29 cellular contexts compared by ENCODE assay signal in genomic region chr2:66849128-66849527, GRCh38.
DNase-seq lines count a peak whose midpoint lies in the region; ATAC-seq and TF ChIP-seq lines count a peak whose summit lies in the region.
"Had no signal": no experiment of that assay in that cellular context is flagged by ENCODE, and none has a peak within 500 bp of the region (broad histone marks: within the 10 kb centered on the region; RNA-seq: fewer than 3 reads in every experiment).

No MANE protein-coding gene starts in this region.

- no peak for TF ChIP-seq CTCF in heart left ventricle (IDR thresholded peaks at IDR 0.05)
- TF ChIP-seq CTCF in osteoblast (IDR thresholded peaks at IDR 0.05; ENCODE audit: extremely low read depth, low read depth, low read length) = no peak
- no peak for TF ChIP-seq CTCF in right lobe of liver (IDR thresholded peaks at IDR 0.05)
- TF ChIP-seq CTCF in mesothelial cell of epicardium (IDR thresholded peaks at IDR 0.05; ENCODE audit: unreplicated experiment) = no peak
- TF ChIP-seq CTCF in colonic mucosa (IDR thresholded peaks at IDR 0.05) = no peak

- H3K4me1 Mint-ChIP-seq in mesothelial cell of epicardium = peaks cover 39% of the 10 kb centered on the region
- H3K4me1 Mint-ChIP-seq: B cell; naive thymus-derived CD4-positive, alpha-beta T cell had no signal

- H3K9ac ChIP-seq in colonic mucosa (ENCODE audit: low read depth in 2 of 2, low read length in 2 of 2) = no peak overlapping the region

- H3K9me3 Mint-ChIP-seq in mesothelial cell of epicardium = no peaks in the 10 kb centered on the region
- H3K9me3 Mint-ChIP-seq: activated T-helper 1 cell treated with anti-CD3 and anti-CD28 coated beads, Interleukin-12 subunit alpha, Interleukin-12 subunit beta, Interleukin-2, Interleukin-4 antibody, amounts not matched to agents 30 ng/mL and 10 ng/mL and 1 ng/mL, durations not matched to agents 14 hours and 24 hours and 36 hours; CD8-positive, alpha-beta T cell; H9 had no signal

- TF ChIP-seq POLR2A in heart left ventricle (IDR thresholded peaks at IDR 0.05) = no peak
- no peak for TF ChIP-seq POLR2A in right lobe of liver (IDR thresholded peaks at IDR 0.05)

- H3K9me3 ChIP-seq in heart left ventricle (no peaks in the 10 kb centered on the region), osteoblast (ENCODE audit: low read depth, low read length) (no peaks in the 10 kb centered on the region), right lobe of liver (no peaks in the 10 kb centered on the region), colonic mucosa (no peaks in the 10 kb centered on the region)
- H3K9me3 ChIP-seq: A549, psoas muscle, suprapubic skin had no signal

- no peaks in the 10 kb centered on the region for H3K27me3 Mint-ChIP-seq in mesothelial cell of epicardium (ENCODE audit: low read depth)
- H3K27me3 Mint-ChIP-seq: activated CD8-positive, alpha-beta T cell treated with anti-CD3 and anti-CD28 coated beads for 36 hours; B cell had no signal

- H3K27me3 ChIP-seq in heart left ventricle (no peaks in the 10 kb centered on the region), osteoblast (ENCODE audit: insufficient read depth, low read length) (no peaks in the 10 kb centered on the region), right lobe of liver (no peaks in the 10 kb centered on the region), colonic mucosa (no peaks in the 10 kb centered on the region)
- H3K27me3 ChIP-seq: brain microvascular endothelial cell, suprapubic skin had no signal

- peak; percentile 87 to 94 (median 91) for ATAC-seq in heart left ventricle
- ATAC-seq in right lobe of liver = no peak
- ATAC-seq: A549; activated CD8-positive, alpha-beta T cell treated with anti-CD3 and anti-CD28 coated beads for 36 hours; CD8-positive, alpha-beta T cell; K562; naive thymus-derived CD4-positive, alpha-beta T cell had no signal

- H2AFZ ChIP-seq in osteoblast (ENCODE audit: low read length) = no peak overlapping the region

- H3K27ac Mint-ChIP-seq in mesothelial cell of epicardium = no peak overlapping the region
- H3K27ac Mint-ChIP-seq: activated CD8-positive, alpha-beta T cell treated with anti-CD3 and anti-CD28 coated beads for 36 hours; activated naive CD4-positive, alpha-beta T cell treated with anti-CD3 and anti-CD28 coated beads for 36 hours; activated T-helper 1 cell treated with anti-CD3 and anti-CD28 coated beads, Interleukin-12 subunit alpha, Interleukin-12 subunit beta, Interleukin-2, Interleukin-4 antibody, amounts not matched to agents 30 ng/mL and 10 ng/mL and 1 ng/mL, durations not matched to agents 14 hours and 24 hours and 36 hours; B cell; CD8-positive, alpha-beta T cell; H9; T-helper 2 cell treated with Interferon-gamma antibody and Interleukin-4, amounts not matched to agents 5 μg/mL and 100 μg/mL, for 36 hours had no signal

- H3K27ac ChIP-seq in heart left ventricle = peak overlapping the region in 1 of 12 donors; percentile 87
- no peak overlapping the region for H3K27ac ChIP-seq in osteoblast (ENCODE audit: low read depth, low read length)
- no peak overlapping the region for H3K27ac ChIP-seq in right lobe of liver
- no peak overlapping the region for H3K27ac ChIP-seq in colonic mucosa
- H3K27ac ChIP-seq: A549, brain microvascular endothelial cell, psoas muscle, skin epidermis, suprapubic skin had no signal

- no peak overlapping the region for H3K4me2 ChIP-seq in osteoblast (ENCODE audit: insufficient read depth, low read length)
- H3K4me2 ChIP-seq: A549 had no signal

- H3K79me2 ChIP-seq in osteoblast (ENCODE audit: insufficient read depth, low read length) = no peaks in the 10 kb centered on the region

- H4K20me1 ChIP-seq in osteoblast (ENCODE audit: insufficient read depth, low read length) = no peaks in the 10 kb centered on the region

- H3K4me1 ChIP-seq in heart left ventricle (no peaks in the 10 kb centered on the region), osteoblast (ENCODE audit: insufficient read depth, low read length) (peaks cover 19% of the 10 kb centered on the region), right lobe of liver (peaks cover 0 to 4% (median 0%) of the 10 kb centered on the region in 4 donors), colonic mucosa (no peaks in the 10 kb centered on the region)
- H3K4me1 ChIP-seq: A549, psoas muscle, suprapubic skin had no signal

- WGBS in heart left ventricle, 4 donors = 47 to 63% (median 56%) methylated on average over 2 to 3 of the region's 3 CpGs
- WGBS in right lobe of liver (ENCODE audit: insufficient coverage, low coverage, low lambda C conversion rate, missing lambda C conversion rate) = 57% methylated on average over 1 of the region's 3 CpGs

- H3K4me3 ChIP-seq in heart left ventricle (no peak overlapping the region), osteoblast (ENCODE audit: insufficient read depth, low read length) (no peak overlapping the region), right lobe of liver (no peak overlapping the region), colonic mucosa (no peak overlapping the region)
- H3K4me3 ChIP-seq: A549, K562, psoas muscle, skin epidermis, suprapubic skin had no signal

- no peaks in the 10 kb centered on the region for H3K36me3 Mint-ChIP-seq in mesothelial cell of epicardium
- H3K36me3 Mint-ChIP-seq: CD8-positive, alpha-beta T cell; naive thymus-derived CD4-positive, alpha-beta T cell had no signal

- H3K36me3 ChIP-seq in heart left ventricle = no peaks in the 10 kb centered on the region
- no peaks in the 10 kb centered on the region for H3K36me3 ChIP-seq in osteoblast (ENCODE audit: insufficient read depth, low read length)
- H3K36me3 ChIP-seq in right lobe of liver = no peaks in the 10 kb centered on the region
- no peaks in the 10 kb centered on the region for H3K36me3 ChIP-seq in colonic mucosa
- H3K36me3 ChIP-seq: brain microvascular endothelial cell, suprapubic skin had no signal

- intact Hi-C loops in heart left ventricle (cut with DNase I) (no loop called here), right lobe of liver (cut with DNase I) (no loop called here), colonic mucosa (cut with DNase I) (no loop called here)

- no peak overlapping the region for H3K4me3 Mint-ChIP-seq in mesothelial cell of epicardium
- H3K4me3 Mint-ChIP-seq: activated CD8-positive, alpha-beta T cell treated with anti-CD3 and anti-CD28 coated beads for 36 hours; activated naive CD4-positive, alpha-beta T cell treated with anti-CD3 and anti-CD28 coated beads for 36 hours; activated T-helper 1 cell treated with anti-CD3 and anti-CD28 coated beads, Interleukin-12 subunit alpha, Interleukin-12 subunit beta, Interleukin-2, Interleukin-4 antibody, amounts not matched to agents 30 ng/mL and 10 ng/mL and 1 ng/mL, durations not matched to agents 14 hours and 24 hours and 36 hours; B cell; CD8-positive, alpha-beta T cell; H9; naive thymus-derived CD4-positive, alpha-beta T cell; T-helper 2 cell treated with Interferon-gamma antibody and Interleukin-4, amounts not matched to agents 5 μg/mL and 100 μg/mL, for 36 hours had no signal

- DNase-seq in DMS 273 treated with DMSO at 0.1 percent for 48 hours (lab: John Stamatoyannopoulos, UW) = peak; percentile 7
- peak; percentile 93 for DNase-seq in cerebellar cortex (ENCODE audit: low spot score)
- DNase-seq in heart left ventricle = peak; percentile 32 to 73 (median 57)
- DNase-seq in osteoblast (ENCODE audit: insufficient read length, low spot score, missing footprints) = peak; percentile 9
- no peak for DNase-seq in right lobe of liver
- no peak for DNase-seq in mesothelial cell of epicardium (ENCODE audit: low spot score in 2 of 2, unreplicated experiment in 2 of 2)
- DNase-seq in colonic mucosa = no peak
- no peak for DNase-seq in NCI-H526 (lab: John Stamatoyannopoulos, UW)
- DNase-seq: activated CD8-positive, alpha-beta memory T cell treated with anti-CD3 and anti-CD28 coated beads, Interleukin-2, amount 50 U/mL, for 48 hours; activated CD8-positive, alpha-beta T cell treated with anti-CD3 and anti-CD28 coated beads for 36 hours; activated naive CD4-positive, alpha-beta T cell treated with anti-CD3 and anti-CD28 coated beads for 36 hours; brain microvascular endothelial cell; CD8-positive, alpha-beta T cell; effector CD4-positive, alpha-beta T cell; H9; naive thymus-derived CD4-positive, alpha-beta T cell; NCI-H1105; NCI-H2029; NCI-H69; SHP77; stimulated activated naive CD4-positive, alpha-beta T cell had no signal

Comparison
In these comparisons a context has a peak if more than half of its experiments do, and no peak if none do; other contexts are left out.
1. DNase-seq: peak in DMS 273 treated with DMSO at 0.1 percent for 48 hours (single experiment), cerebellar cortex (single experiment), heart left ventricle (5 of 5) and osteoblast (single experiment); none in right lobe of liver (0 of 3), mesothelial cell of epicardium (0 of 2), colonic mucosa (single experiment) and NCI-H526 (0 of 2).
2. ATAC-seq: peak in heart left ventricle (4 of 4); none in right lobe of liver (0 of 4).